11 cellular contexts compared by ENCODE assay signal in the genomic region with DNA sequence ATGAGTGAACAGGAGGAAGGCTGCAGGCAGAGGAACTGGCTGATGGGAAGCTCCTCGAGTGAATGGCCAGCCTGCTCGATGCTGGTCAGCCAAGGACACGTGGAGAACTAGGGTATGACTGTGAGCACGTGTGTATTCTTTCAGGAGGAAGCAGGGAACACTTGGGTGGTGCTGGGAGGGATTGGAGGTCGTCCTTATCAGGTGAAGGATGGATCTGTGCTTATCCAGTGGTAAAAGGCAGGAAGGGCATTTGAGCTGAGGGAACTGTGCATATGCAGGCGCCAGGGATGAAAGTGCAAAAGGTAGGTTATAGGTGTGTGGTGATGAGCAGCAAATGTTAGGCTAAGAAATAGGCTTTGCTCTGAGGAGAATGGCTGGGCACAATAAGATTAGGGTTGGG. TPM values are rescaled to one million over a fixed set of nuclear protein-coding genes. Genes with fewer than 3 reads are reported as not detected.
A peak's percentile ranks its signal among the peaks of the same experiment; 100 is the strongest.
DNase-seq lines count a peak whose midpoint lies in the region.
"Had no signal": no experiment of that assay in that cellular context is flagged by ENCODE, and none has a peak within 500 bp of the region (broad histone marks: within the 10 kb centered on the region; RNA-seq: fewer than 3 reads in every experiment).

No MANE protein-coding gene starts in this region.

- no peak overlapping the region for H3K27ac ChIP-seq in BLaER1 treated with 17β-estradiol and CSF1 and Interleukin-3, amounts not matched to agents 10 nM and 100 nM
- peak overlapping the region; percentile 33; the same call in 1 of the 2 replicates for H3K27ac ChIP-seq in Karpas-422 (ENCODE audit: low read length)
- H3K27ac ChIP-seq: SJSA1 had no signal

- no peaks in the 10 kb centered on the region for H3K9me3 ChIP-seq in BLaER1 treated with 17β-estradiol and CSF1 and Interleukin-3, amounts not matched to agents 10 nM and 100 nM (replicated peaks in 1 of 11)
- no peaks in the 10 kb centered on the region for H3K9me3 ChIP-seq in Karpas-422 (ENCODE audit: low read length)
- H3K9me3 ChIP-seq: SJSA1 had no signal

- H3K9ac ChIP-seq in BLaER1 treated with 17β-estradiol and CSF1 and Interleukin-3, amounts not matched to agents 10 nM and 100 nM: no peak overlapping the region
- no peak overlapping the region; the same call in 1 of the 2 replicates for H3K9ac ChIP-seq in Karpas-422 (ENCODE audit: low read length)

- H3K4me1 ChIP-seq in BLaER1 treated with 17β-estradiol and CSF1 and Interleukin-3, amounts not matched to agents 10 nM and 100 nM: peaks cover 52 to 59% (median 55%) of the 10 kb centered on the region in 10 experiments
- peaks cover 35% of the 10 kb centered on the region for H3K4me1 ChIP-seq in Karpas-422 (ENCODE audit: low read length)

- no peak overlapping the region for H3K4me3 ChIP-seq in BLaER1 treated with 17β-estradiol and CSF1 and Interleukin-3, amounts not matched to agents 10 nM and 100 nM
- peak overlapping the region; percentile 16; the same call in 1 of the 2 replicates for H3K4me3 ChIP-seq in Karpas-422 (ENCODE audit: low read length)
- H3K4me3 ChIP-seq: SJSA1 had no signal

- H3K36me3 ChIP-seq in BLaER1 treated with 17β-estradiol and CSF1 and Interleukin-3, amounts not matched to agents 10 nM and 100 nM: no peaks in the 10 kb centered on the region
- no peaks in the 10 kb centered on the region for H3K36me3 ChIP-seq in Karpas-422 (ENCODE audit: insufficient read depth, low read length)
- H3K36me3 ChIP-seq: SJSA1 had no signal

- no peaks in the 10 kb centered on the region for H3K79me2 ChIP-seq in Karpas-422 (ENCODE audit: low read length)

- no peak overlapping the region for H2AFZ ChIP-seq in Karpas-422 (ENCODE audit: low read length)

- H3K27me3 ChIP-seq in BLaER1 treated with 17β-estradiol and CSF1 and Interleukin-3, amounts not matched to agents 10 nM and 100 nM: no peaks in the 10 kb centered on the region
- no peaks in the 10 kb centered on the region for H3K27me3 ChIP-seq in Karpas-422 (ENCODE audit: low read length)
- H3K27me3 ChIP-seq: SJSA1 had no signal

- peak overlapping the region in 10 of 11 experiments; percentile 7 to 94 (median 38); a peak in 13 of 22 replicates for H3K4me2 ChIP-seq in BLaER1 treated with 17β-estradiol and CSF1 and Interleukin-3, amounts not matched to agents 10 nM and 100 nM
- peak overlapping the region; percentile 31 for H3K4me2 ChIP-seq in Karpas-422 (ENCODE audit: low read depth, low read length, poor library complexity, severe bottlenecking)

- no peaks in the 10 kb centered on the region for H3K9me2 ChIP-seq in Karpas-422 (replicated peaks; ENCODE audit: insufficient read depth, low read length)

- DNase-seq in 8988T (peak; percentile 3), Karpas-422 (no peak), islet precursor cell (peak; percentile 25), anterior cingulate cortex (lab: John Stamatoyannopoulos, UW) (no peak), NCI-H524 treated with DMSO at 0.1 percent for 48 hours (lab: John Stamatoyannopoulos, UW) (no peak), SKM-1 treated with dmso at 0.1 percent for 144 hours (lab: John Stamatoyannopoulos, UW; ENCODE audit: unreplicated experiment) (no peak)
- DNase-seq: DMS79 treated with DMSO at 0.1 percent for 48 hours had no signal

- peaks cover 0 to 6% (median 0%) of the 10 kb centered on the region in 11 experiments; a peak in 2 of 22 replicates for H4K20me1 ChIP-seq in BLaER1 treated with 17β-estradiol and CSF1 and Interleukin-3, amounts not matched to agents 10 nM and 100 nM
- H4K20me1 ChIP-seq in Karpas-422 (ENCODE audit: insufficient read depth, low read depth, low read length): no peaks in the 10 kb centered on the region

RNA-seq across cellular contexts. Expression of a gene that starts 9.7 kb away (rescaled TPM):
- not detected in 2 replicates for total RNA-seq in Karpas-422 (2014; rRNA removed; shearing (Covaris generic); ENCODE audit: low replicate concordance)
- total RNA-seq: CD4-positive, alpha-beta T cell; HFFc6 had no signal

RNA-seq across cellular contexts. Expression of a gene that starts 44.5 kb away (rescaled TPM):
- total RNA-seq in Karpas-422 (2014; rRNA removed; shearing (Covaris generic); ENCODE audit: low replicate concordance): 0.04 TPM in 1 of 2 replicates, not detected in the other
- total RNA-seq: CD4-positive, alpha-beta T cell; HFFc6; SJSA1 had no signal

Comparison
In these comparisons a context has a peak if more than half of its experiments do, and no peak if none do; other contexts are left out.
1. DNase-seq: peak in 8988T (single experiment) and islet precursor cell (single experiment); none in Karpas-422 (single experiment), anterior cingulate cortex (0 of 58), NCI-H524 treated with DMSO at 0.1 percent for 48 hours (single experiment) and SKM-1 treated with dmso at 0.1 percent for 144 hours (single experiment).